10 cellular contexts compared by ENCODE assay signal in the genomic region with DNA sequence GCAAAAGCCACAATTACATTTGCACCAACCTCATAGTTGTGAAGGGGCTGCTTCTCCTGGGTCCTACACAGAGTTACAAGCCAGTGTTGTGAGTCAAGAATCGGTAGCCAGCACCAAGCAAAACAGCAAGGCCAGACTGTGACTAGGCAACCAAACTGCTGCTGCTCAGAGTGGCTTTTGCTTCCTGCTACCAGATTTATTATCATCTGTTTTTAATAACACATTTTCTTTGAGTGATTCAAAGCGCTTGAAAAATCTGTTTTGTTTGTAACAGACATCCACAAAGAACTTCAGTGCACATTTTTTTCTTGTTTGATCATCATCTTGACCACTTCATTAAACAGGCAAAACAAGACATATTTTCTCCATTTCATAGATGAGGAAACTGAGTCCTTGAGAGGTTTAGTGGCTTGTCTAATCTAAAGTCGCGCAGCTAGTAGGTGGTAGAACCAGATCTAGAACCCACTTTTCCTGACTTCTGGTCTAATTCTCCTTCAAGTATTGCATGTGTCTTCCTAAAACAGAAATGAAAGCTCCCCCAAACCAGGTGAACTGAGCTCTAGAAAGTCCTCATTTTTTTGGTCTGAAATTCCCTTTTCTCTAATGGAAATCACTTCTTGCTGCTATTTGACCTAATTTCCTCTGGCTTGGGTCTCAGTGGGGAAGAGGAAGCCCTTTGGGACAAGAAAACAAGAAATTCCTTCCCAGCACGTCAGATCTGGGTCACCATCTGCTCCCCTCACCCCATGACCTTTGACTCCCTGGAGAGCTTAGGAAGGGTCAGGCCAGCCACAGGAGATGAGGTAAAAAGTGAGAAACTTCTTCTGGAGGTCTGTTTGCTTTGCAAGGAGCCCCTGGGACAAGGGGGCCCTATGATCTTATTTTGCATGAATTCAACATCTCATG. TPM values are rescaled to one million over a fixed set of nuclear protein-coding genes. Genes with fewer than 3 reads are reported as not detected.
DNase-seq lines count a peak whose midpoint lies in the region; ATAC-seq and TF ChIP-seq lines count a peak whose summit lies in the region.
"Had no signal": no experiment of that assay in that cellular context is flagged by ENCODE, and none has a peak within 500 bp of the region (broad histone marks: within the 10 kb centered on the region; RNA-seq: fewer than 3 reads in every experiment).

No MANE protein-coding gene starts in this region.

- DNase-seq in GM04504 (ENCODE audit: low read depth) (peak; percentile 94), astrocyte of the cerebellum (ENCODE audit: low read depth) (peak; percentile 84), hepatic stellate cell (ENCODE audit: low spot score) (peak; percentile 71), GDM1 (lab: John Stamatoyannopoulos, UW) (no peak), GM20000 (ENCODE audit: low spot score) (no peak), posterior vena cava (ENCODE audit: low spot score) (no peak)
- no peak for DNase-seq in natural killer cell treated with Interleukin-12 subunit alpha and Interleukin-12 subunit beta and Interleukin-15 and Interleukin-18, amount 100 ng/mL, for 72 hours (ENCODE audit: low spot score)
- DNase-seq: activated T-cell treated with anti-CD3 and anti-CD28 coated beads, Interleukin-2, amount 50 U/mL, for 4 hours had no signal

- H3K9ac ChIP-seq in skeletal muscle tissue (ENCODE audit: low read depth in 1 of 3, low read length in 3 of 3), result no peak overlapping the region

- TF ChIP-seq CTCF in astrocyte of the cerebellum (IDR thresholded peaks at IDR 0.05; ENCODE audit: low read depth, low read length, missing control alignments) (no peak), GM20000 (IDR thresholded peaks at IDR 0.05; ENCODE audit: extremely low read depth, missing control alignments) (no peak)

- H3K27me3 ChIP-seq in skeletal muscle tissue (ENCODE audit: control insufficient read depth in 3 of 3, insufficient read depth in 3 of 3, low read length in 3 of 3), result no peaks in the 10 kb centered on the region

- no peak overlapping the region for H3K27ac Mint-ChIP-seq in natural killer cell treated with Interleukin-12 subunit alpha and Interleukin-12 subunit beta and Interleukin-15 and Interleukin-18, amount 100 ng/mL, for 72 hours

- no peaks in the 10 kb centered on the region for H3K4me1 Mint-ChIP-seq in natural killer cell treated with Interleukin-12 subunit alpha and Interleukin-12 subunit beta and Interleukin-15 and Interleukin-18, amount 100 ng/mL, for 72 hours (ENCODE audit: low read depth in 2 of 2)

- in situ Hi-C loops in astrocyte of the cerebellum (cut with HindIII; ENCODE audit: low sequenced_read_pairs), result no loop called here

- peak overlapping the region; percentile 21 for H3K27ac ChIP-seq in skeletal muscle tissue (ENCODE audit: low read depth, low read length)
- H3K27ac ChIP-seq: PC-9 had no signal

- H3K4me1 ChIP-seq in skeletal muscle tissue (ENCODE audit: control insufficient read depth in 3 of 3, insufficient read depth in 3 of 3, low read length in 3 of 3), result peaks cover 11 to 20% (median 16%) of the 10 kb centered on the region in 3 donors

- H3K9me3 ChIP-seq in skeletal muscle tissue (ENCODE audit: control insufficient read depth in 3 of 3, low read length in 3 of 3), result no peaks in the 10 kb centered on the region

- H3K27me3 Mint-ChIP-seq in natural killer cell treated with Interleukin-12 subunit alpha and Interleukin-12 subunit beta and Interleukin-15 and Interleukin-18, amount 100 ng/mL, for 72 hours, result peaks cover 9 to 17% of the 10 kb centered on the region in 2 donors

- no peaks in the 10 kb centered on the region for H3K36me3 Mint-ChIP-seq in natural killer cell treated with Interleukin-12 subunit alpha and Interleukin-12 subunit beta and Interleukin-15 and Interleukin-18, amount 100 ng/mL, for 72 hours

- H3K4me3 Mint-ChIP-seq in natural killer cell treated with Interleukin-12 subunit alpha and Interleukin-12 subunit beta and Interleukin-15 and Interleukin-18, amount 100 ng/mL, for 72 hours, result no peak overlapping the region
- H3K4me3 Mint-ChIP-seq: activated T-cell treated with anti-CD3 and anti-CD28 coated beads, Interleukin-2, amount 50 U/mL, for 4 hours had no signal

- intact Hi-C loops in posterior vena cava (cut with DNase I), result no loop called here

- no peak overlapping the region for H3K4me3 ChIP-seq in astrocyte of the cerebellum (ENCODE audit: low read depth, low read length)
- H3K4me3 ChIP-seq in skeletal muscle tissue (ENCODE audit: low read length in 3 of 3), result no peak overlapping the region
- H3K4me3 ChIP-seq: PC-9 had no signal

- H3K9me3 Mint-ChIP-seq in natural killer cell treated with Interleukin-12 subunit alpha and Interleukin-12 subunit beta and Interleukin-15 and Interleukin-18, amount 100 ng/mL, for 72 hours, result no peaks in the 10 kb centered on the region
- H3K9me3 Mint-ChIP-seq: activated T-cell treated with anti-CD3 and anti-CD28 coated beads, Interleukin-2, amount 50 U/mL, for 4 hours had no signal

- H3K36me3 ChIP-seq in skeletal muscle tissue (ENCODE audit: control insufficient read depth in 3 of 3, insufficient read depth in 3 of 3, low read length in 3 of 3), result no peaks in the 10 kb centered on the region

- ATAC-seq in natural killer cell treated with Interleukin-12 subunit alpha and Interleukin-12 subunit beta and Interleukin-15 and Interleukin-18, amount 100 ng/mL, for 72 hours, result no peak

RNA-seq across cellular contexts. Expression of gene CWC15, which starts 39.9 kb away (rescaled TPM):
- 28.7 TPM for total RNA-seq in skeletal muscle tissue
- 10 to 100 TPM; 41.5 to 68.3 TPM for total RNA-seq in natural killer cell treated with Interleukin-12 subunit alpha and Interleukin-12 subunit beta and Interleukin-15 and Interleukin-18, amount 100 ng/mL, for 72 hours
- 10 to 100 TPM; 51.2 to 56.0 TPM for total RNA-seq in posterior vena cava

RNA-seq across cellular contexts. Expression of gene KDM4D, which starts 40.0 kb away (rescaled TPM):
- 1.0 TPM for total RNA-seq in skeletal muscle tissue
- under 1 TPM; 0.38 to 0.64 TPM for total RNA-seq in natural killer cell treated with Interleukin-12 subunit alpha and Interleukin-12 subunit beta and Interleukin-15 and Interleukin-18, amount 100 ng/mL, for 72 hours
- under 1 TPM; 0.71 to 0.74 TPM for total RNA-seq in posterior vena cava

Comparison
In these comparisons a context has a peak if more than half of its experiments do, and no peak if none do; other contexts are left out.
1. DNase-seq: peak in GM04504 (single experiment), astrocyte of the cerebellum (single experiment) and hepatic stellate cell (single experiment); none in GDM1 (single experiment), natural killer cell treated with Interleukin-12 subunit alpha and Interleukin-12 subunit beta and Interleukin-15 and Interleukin-18, amount 100 ng/mL, for 72 hours (single experiment), GM20000 (single experiment) and posterior vena cava (single experiment).